Comparison of ENCODE assay signal across 13 cellular contexts in genomic region chr12:49750994-49751393, GRCh38. TPM values are rescaled to one million over a fixed set of nuclear protein-coding genes. Genes with fewer than 3 reads are reported as not detected.
DNase-seq lines count a peak whose midpoint lies in the region; ATAC-seq and TF ChIP-seq lines count a peak whose summit lies in the region.
"Had no signal": no experiment of that assay in that cellular context is flagged by ENCODE, and none has a peak within 500 bp of the region (broad histone marks: within the 10 kb centered on the region; RNA-seq: fewer than 3 reads in every experiment).

No MANE protein-coding gene starts in this region.

- H3K4me3 ChIP-seq in HEK293 (ENCODE audit: low read depth, low read length) = no peak overlapping the region
- H3K4me3 ChIP-seq: ascending aorta, right atrium auricular region had no signal

- TF ChIP-seq CTCF in CD14-positive monocyte (IDR thresholded peaks at IDR 0.05) (no peak), HEK293 (tag by site-specific recombination; IDR thresholded peaks at IDR 0.05) (no peak), mesothelial cell of epicardium (IDR thresholded peaks at IDR 0.05; ENCODE audit: unreplicated experiment) (no peak)

- peaks cover 50% of the 10 kb centered on the region for H3K4me1 Mint-ChIP-seq in CD14-positive monocyte
- H3K4me1 Mint-ChIP-seq in activated naive CD8-positive, alpha-beta T cell (ENCODE audit: low read depth) = peaks cover 84% of the 10 kb centered on the region
- peaks cover 9% of the 10 kb centered on the region for H3K4me1 Mint-ChIP-seq in mesothelial cell of epicardium

- CTCF ChIA-PET in HEK293 (lab: Yijun Ruan, JAX) = interaction anchor here (1.0 to 2.7 kb wide), 4 partner anchors 11 to 47 kb away, joined by 3 to 17 read pairs (median 7); no protein-coding TSS in a partner anchor

- H3K27me3 Mint-ChIP-seq in CD14-positive monocyte (ENCODE audit: low read depth in 3 of 3) (no peaks in the 10 kb centered on the region), mesothelial cell of epicardium (ENCODE audit: low read depth) (no peaks in the 10 kb centered on the region)
- no peaks in the 10 kb centered on the region for H3K27me3 Mint-ChIP-seq in activated naive CD8-positive, alpha-beta T cell

- H3K9me3 Mint-ChIP-seq in CD14-positive monocyte (no peaks in the 10 kb centered on the region), mesothelial cell of epicardium (no peaks in the 10 kb centered on the region)
- H3K9me3 Mint-ChIP-seq in activated naive CD8-positive, alpha-beta T cell (ENCODE audit: low read depth) = no peaks in the 10 kb centered on the region

- H3K4me1 ChIP-seq in HEK293 (ENCODE audit: control insufficient read depth, insufficient read depth, low read length) = peaks cover 31% of the 10 kb centered on the region

- DNase-seq in CD14-positive monocyte (ENCODE audit: low spot score) = no peak
- DNase-seq in mesothelial cell of epicardium (ENCODE audit: low spot score in 2 of 2, unreplicated experiment in 2 of 2) = no peak
- no peak for DNase-seq in cerebellar nuclear complex (lab: John Stamatoyannopoulos, UW)
- DNase-seq: DMS79, NCI-H2081, substantia nigra had no signal

- no peaks in the 10 kb centered on the region for H3K9me3 ChIP-seq in HEK293 (ENCODE audit: control insufficient read depth, insufficient read depth, low read depth, low read length)
- H3K9me3 ChIP-seq: ascending aorta, right atrium auricular region had no signal

- POLR2A ChIA-PET in HEK293 (lab: Yijun Ruan, JAX) = interaction anchor here (0.7 to 1.8 kb wide), 2 partner anchors 10 to 459 kb away, joined by 3 to 13 read pairs; partner anchors contain the start of gene TMBIM6

- H3K27ac Mint-ChIP-seq in CD14-positive monocyte = peak overlapping the region; percentile 27 to 88 (median 63)
- H3K27ac Mint-ChIP-seq in activated naive CD8-positive, alpha-beta T cell = peak overlapping the region; percentile 96
- peak overlapping the region; percentile 2 for H3K27ac Mint-ChIP-seq in mesothelial cell of epicardium

- intact Hi-C loops in CD14-positive monocyte (cut with micrococcal nuclease) = no loop called here

- ATAC-seq in GM19395 (IDR thresholded peaks at IDR 0.05; ENCODE audit: unreplicated experiment) (no peak), GM19397 (IDR thresholded peaks at IDR 0.05; ENCODE audit: unreplicated experiment) (no peak), GM18909 (IDR thresholded peaks at IDR 0.05; ENCODE audit: poor library complexity, unreplicated experiment) (no peak)

- H3K4me3 Mint-ChIP-seq in CD14-positive monocyte = no peak overlapping the region
- peak overlapping the region; percentile 81 for H3K4me3 Mint-ChIP-seq in activated naive CD8-positive, alpha-beta T cell
- H3K4me3 Mint-ChIP-seq in mesothelial cell of epicardium = no peak overlapping the region

- H3K36me3 Mint-ChIP-seq in CD14-positive monocyte (peaks cover 54 to 59% of the 10 kb centered on the region in 2 donors), mesothelial cell of epicardium (peaks cover 9% of the 10 kb centered on the region)
- peaks cover 13% of the 10 kb centered on the region for H3K36me3 Mint-ChIP-seq in activated naive CD8-positive, alpha-beta T cell

- H3K36me3 ChIP-seq in HEK293 (ENCODE audit: control insufficient read depth in 2 of 2, insufficient read depth in 1 of 2, low read length in 2 of 2) = peaks cover 42 to 47% of the 10 kb centered on the region in 2 experiments

- peak overlapping the region; percentile 67 for H3K27ac ChIP-seq in HEK293 (ENCODE audit: extremely low read depth, low read depth, low read length)
- H3K27ac ChIP-seq: ascending aorta, right atrium auricular region had no signal

TF ChIP-seq in HEK293, 187 proteins besides CTCF, POLR2A, EP300 and RAD21:
- peak; percentile 47; the same call in 1 of the 2 replicates for TF ChIP-seq ZFP3 (tag by site-specific recombination; IDR thresholded peaks at IDR 0.05; ENCODE audit: low read depth)
- TF ChIP-seq ZNF19 (tag by site-specific recombination; IDR thresholded peaks at IDR 0.05; ENCODE audit: low read depth) = no peak
- no peak for TF ChIP-seq ZNF785 (tag by site-specific recombination; IDR thresholded peaks at IDR 0.05)
- TF ChIP-seq MEIS1 (CRISPR knock-in tag; IDR thresholded peaks at IDR 0.05; ENCODE audit: borderline replicate concordance) = no peak
- TF ChIP-seq ZNF398 (tag by site-specific recombination; IDR thresholded peaks at IDR 0.05) = no peak
- TF ChIP-seq ZNF530 (tag by site-specific recombination; IDR thresholded peaks at IDR 0.05; ENCODE audit: low read depth) = no peak

RNA-seq across cellular contexts. Expression of gene TMBIM6, which starts 9.6 kb away (rescaled TPM):
- polyA plus RNA-seq in CD14-positive monocyte = 1,000 to 10,000 TPM; 1,396 to 1,453 TPM
- 296 to 312 TPM (median 297 TPM) in 3 replicates for total RNA-seq in mesothelial cell of epicardium

RNA-seq across cellular contexts. Expression of gene FMNL3, which starts 43.8 kb away (rescaled TPM):
- polyA plus RNA-seq in CD14-positive monocyte = 1 to 10 TPM; 1.5 to 1.7 TPM
- total RNA-seq in mesothelial cell of epicardium = 16.3 to 19.2 TPM (median 18.3 TPM) in 3 replicates

Comparison
In these comparisons a context has a peak if more than half of its experiments do, and no peak if none do; other contexts are left out.
1. H3K27ac Mint-ChIP-seq: peak in every context shown above with its lines; median percentile 96 in activated naive CD8-positive, alpha-beta T cell; 63 in CD14-positive monocyte; 2 in mesothelial cell of epicardium.